11 cellular contexts compared by ENCODE assay signal in the genomic region with DNA sequence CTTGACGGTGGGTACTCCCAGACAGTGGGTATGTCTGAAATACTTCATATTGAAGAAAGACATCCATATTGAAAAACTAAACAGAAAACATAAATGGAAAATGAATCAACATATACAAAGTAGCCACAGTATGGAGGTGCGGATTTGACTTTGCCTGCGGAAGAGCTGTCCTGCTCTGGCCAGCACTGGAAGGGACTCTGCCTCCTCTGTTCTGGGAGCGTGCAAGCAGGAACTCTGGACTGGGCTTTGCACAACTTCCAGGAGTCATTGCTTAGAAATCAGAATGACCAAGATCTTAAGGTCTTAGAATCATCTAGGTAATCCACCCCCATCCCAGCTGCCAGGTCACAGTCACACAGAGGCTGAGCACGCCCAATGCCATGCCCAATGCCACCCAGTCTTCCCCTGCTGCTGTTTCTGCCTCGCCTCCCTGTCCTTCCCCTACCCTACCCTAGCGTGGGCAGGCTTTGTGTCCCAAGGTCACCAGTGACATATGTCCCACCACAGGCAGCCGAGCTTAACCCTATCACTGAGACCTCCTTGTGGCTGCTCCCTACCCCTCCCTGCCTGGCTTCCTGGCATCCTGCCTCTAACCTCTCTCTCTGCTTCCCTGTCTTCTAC. TPM values are rescaled to one million over a fixed set of nuclear protein-coding genes. Genes with fewer than 3 reads are reported as not detected.
DNase-seq lines count a peak whose midpoint lies in the region; ATAC-seq, FAIRE-seq and TF ChIP-seq lines count a peak whose summit lies in the region.
"Had no signal": no experiment of that assay in that cellular context is flagged by ENCODE, and none has a peak within 500 bp of the region (broad histone marks: within the 10 kb centered on the region; RNA-seq: fewer than 3 reads in every experiment).

No MANE protein-coding gene starts in this region.

- 47% methylated on average over 8 of the region's 8 CpGs for WGBS in A549 (ENCODE audit: missing lambda C conversion rate)
- WGBS in esophagus squamous epithelium, 2 donors, result 60 to 61% methylated on average over 7 to 8 of the region's 8 CpGs

- intact Hi-C loops in esophagus squamous epithelium (cut with DNase I), result loop anchor here (10.0 kb wide), 1 partner anchor 147 kb away; no protein-coding TSS in a partner anchor
- intact Hi-C loops in tibial artery (cut with DNase I; ENCODE audit: low total_unique reads), result loop anchor here (5.0 to 10.0 kb wide), 2 partner anchors 157 to 310 kb away; no protein-coding TSS in a partner anchor

- POLR2A ChIA-PET in A549 (lab: Yijun Ruan, JAX) (interaction anchor here (1.0 kb wide), 2 partner anchors 63 to 314 kb away, joined by 3 to 11 read pairs; no protein-coding TSS in a partner anchor), RWPE1 (lab: Yijun Ruan, JAX; ENCODE audit: low non-redundant PET) (no interaction called here)

- H3K4me1 Mint-ChIP-seq in neural progenitor cell (no peaks in the 10 kb centered on the region), osteocyte (ENCODE audit: unreplicated experiment) (peaks cover 10% of the 10 kb centered on the region)

- H3K4me3 Mint-ChIP-seq in neural progenitor cell (peak overlapping the region; percentile 46), osteocyte (ENCODE audit: unreplicated experiment) (no peak overlapping the region)

- H3K9me3 ChIP-seq in A549 (no peaks in the 10 kb centered on the region), esophagus squamous epithelium (no peaks in the 10 kb centered on the region), neural progenitor cell (ENCODE audit: low read depth) (no peaks in the 10 kb centered on the region), tibial artery (no peaks in the 10 kb centered on the region)
- H3K9me3 ChIP-seq: left lung, uterus had no signal

- H3K27me3 ChIP-seq in esophagus squamous epithelium, result no peaks in the 10 kb centered on the region
- no peaks in the 10 kb centered on the region for H3K27me3 ChIP-seq in neural progenitor cell
- no peaks in the 10 kb centered on the region for H3K27me3 ChIP-seq in tibial artery
- H3K27me3 ChIP-seq: left lung, uterus had no signal

- H3K36me3 Mint-ChIP-seq in neural progenitor cell, result no peaks in the 10 kb centered on the region
- no peaks in the 10 kb centered on the region for H3K36me3 Mint-ChIP-seq in osteocyte (ENCODE audit: unreplicated experiment)

- TF ChIP-seq EP300 in A549 (IDR thresholded peaks at IDR 0.05), result no peak

- no peak overlapping the region for H3K9ac ChIP-seq in neural progenitor cell

- no peak for TF ChIP-seq RAD21 in A549 (conservative IDR thresholded peaks at IDR 0.05 in 1 of 2, IDR thresholded peaks at IDR 0.05 in 1 of 2)

- 0 out of 6 replicates have a peak overlapping the region, but pooled peaks of 1 of the 2 experiments have one; percentile 24 for H3K27ac ChIP-seq in A549
- H3K27ac ChIP-seq in RWPE1, result no peak overlapping the region
- H3K27ac ChIP-seq in esophagus squamous epithelium, result peak overlapping the region in 3 of 4 donors; percentile 5 to 57 (median 57)
- no peak overlapping the region for H3K27ac ChIP-seq in neural progenitor cell
- H3K27ac ChIP-seq in tibial artery, result no peak overlapping the region

- peaks cover 5% of the 10 kb centered on the region for H3F3A ChIP-seq in neural progenitor cell (ENCODE audit: low read depth)

- H3K79me2 ChIP-seq in neural progenitor cell (ENCODE audit: low read depth), result no peaks in the 10 kb centered on the region

- no peaks in the 10 kb centered on the region for H4K20me1 ChIP-seq in neural progenitor cell (ENCODE audit: low read depth)

- FAIRE-seq in A549 (lab: Jason Lieb, UNC), result no peak

- H2AFZ ChIP-seq in neural progenitor cell (replicated peaks), result no peak overlapping the region

- no peaks in the 10 kb centered on the region for H3K9me3 Mint-ChIP-seq in neural progenitor cell
- H3K9me3 Mint-ChIP-seq in osteocyte (ENCODE audit: unreplicated experiment), result no peaks in the 10 kb centered on the region

- peak; percentile 59 to 63 for ATAC-seq in A549
- ATAC-seq in HG03196 (IDR thresholded peaks at IDR 0.05; ENCODE audit: unreplicated experiment), result no peak

- DNase-seq in A549 (ENCODE audit: low read depth in 1 of 2, low spot score in 1 of 2), result no peak
- DNase-seq in RWPE1 (ENCODE audit: low spot score), result no peak
- no peak for DNase-seq in esophagus squamous epithelium (lab: John Stamatoyannopoulos, UW)
- no peak for DNase-seq in neural progenitor cell (ENCODE audit: low spot score)
- DNase-seq in tibial artery, result no peak
- no peak for DNase-seq in osteocyte (ENCODE audit: extremely low spot score, unreplicated experiment)
- no peak for DNase-seq in DMS114 treated with DMSO at 0.1 percent for 48 hours (lab: John Stamatoyannopoulos, UW; ENCODE audit: unreplicated experiment)
- DNase-seq: cortex of kidney had no signal

- H3K27me3 Mint-ChIP-seq in neural progenitor cell (ENCODE audit: insufficient read depth, low read depth) (peaks cover 2% of the 10 kb centered on the region), osteocyte (ENCODE audit: unreplicated experiment) (no peaks in the 10 kb centered on the region)

- TF ChIP-seq CTCF in A549 (IDR thresholded peaks at IDR 0.05), result no peak; the same call in 2 of the 3 replicates
- peak; percentile 6 for TF ChIP-seq CTCF in RWPE1 (conservative IDR thresholded peaks at IDR 0.05; ENCODE audit: low read depth)
- TF ChIP-seq CTCF in esophagus squamous epithelium (IDR thresholded peaks at IDR 0.05), result no peak
- no peak for TF ChIP-seq CTCF in neural progenitor cell (IDR thresholded peaks at IDR 0.05)
- no peak for TF ChIP-seq CTCF in tibial artery (IDR thresholded peaks at IDR 0.05)
- TF ChIP-seq CTCF in osteocyte (IDR thresholded peaks at IDR 0.05), result no peak

- H3K36me3 ChIP-seq in esophagus squamous epithelium, result no peaks in the 10 kb centered on the region
- no peaks in the 10 kb centered on the region for H3K36me3 ChIP-seq in neural progenitor cell
- no peaks in the 10 kb centered on the region for H3K36me3 ChIP-seq in tibial artery
- H3K36me3 ChIP-seq: left lung, uterus had no signal

- no peak overlapping the region for H3K4me3 ChIP-seq in A549
- no peak overlapping the region for H3K4me3 ChIP-seq in esophagus squamous epithelium
- H3K4me3 ChIP-seq in neural progenitor cell, result no peak overlapping the region
- H3K4me3 ChIP-seq in tibial artery, result no peak overlapping the region
- H3K4me3 ChIP-seq: left lung, uterus had no signal

- peak overlapping the region; percentile 90 for H3K27ac Mint-ChIP-seq in neural progenitor cell
- H3K27ac Mint-ChIP-seq in osteocyte (ENCODE audit: unreplicated experiment), result no peak overlapping the region

- H3K4me1 ChIP-seq in A549 (peaks cover 31% of the 10 kb centered on the region), esophagus squamous epithelium (peaks cover 8 to 34% (median 14%) of the 10 kb centered on the region in 3 donors), neural progenitor cell (peaks cover 4% of the 10 kb centered on the region), tibial artery (peaks cover 0 to 19% (median 8%) of the 10 kb centered on the region in 4 donors)
- H3K4me1 ChIP-seq: uterus had no signal

- TF ChIP-seq POLR2A in A549 (IDR thresholded peaks at IDR 0.05; ENCODE audit: low read length) (no peak), esophagus squamous epithelium (IDR thresholded peaks at IDR 0.05) (no peak)

- CTCF ChIA-PET in A549 (lab: Yijun Ruan, JAX), result interaction anchor here (0.6 to 2.9 kb wide), 57 partner anchors 8 to 731 kb away, joined by 3 to 26 read pairs (median 5); no protein-coding TSS in a partner anchor
- CTCF ChIA-PET in RWPE1 (lab: Yijun Ruan, JAX), result interaction anchor here (0.7 to 1.8 kb wide), 6 partner anchors 10 to 328 kb away, joined by 3 to 7 read pairs (median 4); no protein-coding TSS in a partner anchor

- H3K4me2 ChIP-seq in A549 (peak overlapping the region; percentile 36; the same call in 2 of the 3 replicates), neural progenitor cell (no peak overlapping the region)

TF ChIP-seq in A549, 52 proteins besides CTCF, POLR2A, EP300 and RAD21 (continues in another document):
- TF ChIP-seq PBX3 (IDR thresholded peaks at IDR 0.05) (no peak), TP53 (CRISPR knock-in tag; IDR thresholded peaks at IDR 0.05) (no peak), JUNB (IDR thresholded peaks at IDR 0.05) (no peak), NPAS2 (CRISPR knock-in tag; IDR thresholded peaks at IDR 0.05; ENCODE audit: borderline replicate concordance) (no peak), EHF (CRISPR knock-in tag; IDR thresholded peaks at IDR 0.05) (no peak), CBX8 (IDR thresholded peaks at IDR 0.05) (no peak), HOXA7 (CRISPR knock-in tag; IDR thresholded peaks at IDR 0.05) (no peak), KDM5A (IDR thresholded peaks at IDR 0.05) (no peak), GATA3 (IDR thresholded peaks at IDR 0.05; ENCODE audit: borderline replicate concordance) (no peak), RNF2 (IDR thresholded peaks at IDR 0.05; ENCODE audit: borderline replicate concordance, low read depth) (no peak), NFE2L2 (conservative IDR thresholded peaks at IDR 0.05; ENCODE audit: low read length) (no peak), BHLHE40 (IDR thresholded peaks at IDR 0.05; ENCODE audit: low read depth, low read length) (no peak), RARB (CRISPR knock-in tag; IDR thresholded peaks at IDR 0.05) (no peak), SREBF2 (IDR thresholded peaks at IDR 0.05) (no peak)
- TF ChIP-seq, protein P1, sequence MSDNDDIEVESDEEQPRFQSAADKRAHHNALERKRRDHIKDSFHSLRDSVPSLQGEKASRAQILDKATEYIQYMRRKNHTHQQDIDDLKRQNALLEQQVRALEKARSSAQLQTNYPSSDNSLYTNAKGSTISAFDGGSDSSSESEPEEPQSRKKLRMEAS (IDR thresholded peaks at IDR 0.05), result no peak

RNA-seq across cellular contexts. Expression of gene CDC25A, which starts 36.3 kb away (rescaled TPM):
- polyA plus RNA-seq in A549 (2011; rRNA removed), result 6.2 and 6.4 TPM in 2 replicates
- polyA plus RNA-seq in A549 (2012; cell fraction: cytosol; rRNA removed), result 5.8 and 9.3 TPM in 2 replicates
- 9.7 and 10.8 TPM in 2 replicates for polyA plus RNA-seq in A549 (2012; cell fraction: nucleus; rRNA removed)
- polyA plus RNA-seq in A549 (2017; fragmentation: RNase III; extraction: RNeasy Plus Mini Kit Qiagen cat#74134 plus additional on column Dnase treatment), result 9.8 to 10.2 TPM (median 10.0 TPM) in 3 replicates
- 8.1 and 9.0 TPM in 2 replicates for polyA minus RNA-seq in A549 (2011; rRNA and poly(A)+ RNA removed)
- total RNA-seq in esophagus squamous epithelium, result 10 to 100 TPM in 1 of 4 donors, 1 to 10 TPM in 3; 2.7 to 14.2 (median 7.0) TPM
- total RNA-seq in neural progenitor cell (ENCODE audit: low replicate concordance), result 51.8 and 74.1 TPM in 2 replicates
- total RNA-seq in osteocyte, result 3.5 and 3.8 TPM in 2 replicates

Comparison
In these comparisons a context has a peak if more than half of its experiments do, and no peak if none do; other contexts are left out.
1. H3K27ac ChIP-seq: peak in esophagus squamous epithelium (3 of 4); none in RWPE1 (single experiment), neural progenitor cell (single experiment) and tibial artery (0 of 2).